Comparison of ENCODE assay signal across 8 cellular contexts in the genomic region with DNA sequence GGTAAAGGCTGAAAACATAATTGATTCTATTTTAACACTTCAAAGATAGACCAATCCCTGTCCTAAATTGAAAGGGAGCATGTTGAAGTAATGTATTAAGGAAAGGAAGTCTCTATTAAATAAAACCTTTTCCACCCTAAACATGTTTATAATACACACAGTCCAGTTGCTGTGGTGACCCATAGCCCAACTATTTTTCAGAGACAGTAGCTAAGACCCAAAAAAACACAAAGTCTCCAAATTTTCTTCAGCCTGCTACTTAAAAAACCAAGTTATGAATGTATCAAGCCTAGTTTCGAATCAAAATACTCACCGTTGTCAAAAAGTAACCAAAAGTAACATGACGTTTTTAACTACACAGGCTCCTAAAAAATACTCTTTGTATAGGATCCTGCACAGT. TPM values are rescaled to one million over a fixed set of nuclear protein-coding genes. Genes with fewer than 3 reads are reported as not detected.
DNase-seq lines count a peak whose midpoint lies in the region; ATAC-seq and TF ChIP-seq lines count a peak whose summit lies in the region.

No MANE protein-coding gene starts in this region.

- peaks cover 53% of the 10 kb centered on the region for H3K79me2 ChIP-seq in OCI-LY1 (ENCODE audit: insufficient read depth, low read length)

- peaks cover 35% of the 10 kb centered on the region for H3K36me3 Mint-ChIP-seq in CD8-positive, alpha-beta T cell
- H3K36me3 Mint-ChIP-seq in nephron progenitor cell (ENCODE audit: low read depth) = peaks cover 26% of the 10 kb centered on the region

- H3K4me3 Mint-ChIP-seq in CD8-positive, alpha-beta T cell = peak overlapping the region; percentile 89
- peak overlapping the region; percentile 96 for H3K4me3 Mint-ChIP-seq in nephron progenitor cell

- no peaks in the 10 kb centered on the region for H4K20me1 ChIP-seq in OCI-LY1 (ENCODE audit: insufficient read depth, low read length)

- no peak for TF ChIP-seq CTCF in CD8-positive, alpha-beta T cell (IDR thresholded peaks at IDR 0.05)
- TF ChIP-seq CTCF in OCI-LY1 (IDR thresholded peaks at IDR 0.05; ENCODE audit: low read length) = no peak
- no peak for TF ChIP-seq CTCF in nephron progenitor cell (IDR thresholded peaks at IDR 0.05)

- CTCF ChIA-PET in CD8-positive, alpha-beta T cell (lab: Charles Lee) = interaction anchor here (0.9 to 7.9 kb wide), 5 partner anchors 9 to 38 kb away, joined by 3 to 218 read pairs (median 4); no protein-coding TSS in a partner anchor

- H3K9me3 Mint-ChIP-seq in CD8-positive, alpha-beta T cell = no peaks in the 10 kb centered on the region
- no peaks in the 10 kb centered on the region for H3K9me3 Mint-ChIP-seq in nephron progenitor cell

- H3K27ac Mint-ChIP-seq in CD8-positive, alpha-beta T cell = peak overlapping the region; percentile 99
- peak overlapping the region; percentile 98 for H3K27ac Mint-ChIP-seq in nephron progenitor cell

- no peak overlapping the region for H2AFZ ChIP-seq in OCI-LY1 (ENCODE audit: low read length)

- H3K9me2 ChIP-seq in OCI-LY1 (ENCODE audit: low read depth, low read length) = no peaks in the 10 kb centered on the region

- H3K27me3 ChIP-seq in CD8-positive, alpha-beta T cell (ENCODE audit: insufficient read depth, low read length) = no peaks in the 10 kb centered on the region
- H3K27me3 ChIP-seq in OCI-LY1 (ENCODE audit: insufficient read depth, low read length) = no peaks in the 10 kb centered on the region
- no peaks in the 10 kb centered on the region for H3K27me3 ChIP-seq in duodenal mucosa (ENCODE audit: control insufficient read depth in 1 of 2, insufficient read depth in 2 of 2, low read length in 2 of 2)

- POLR2A ChIA-PET in CD8-positive, alpha-beta T cell (lab: Charles Lee) = interaction anchor here (0.8 to 4.8 kb wide), 7 partner anchors 16 to 1187 kb away, joined by 3 to 175 read pairs (median 4); a partner anchor contains a TSS

- no peak for ATAC-seq in CD8-positive, alpha-beta T cell
- ATAC-seq in HG03097 (IDR thresholded peaks at IDR 0.05; ENCODE audit: low FRiP score, unreplicated experiment) = no peak

- no peaks in the 10 kb centered on the region for H3F3A ChIP-seq in OCI-LY1 (ENCODE audit: insufficient read depth, low read length)

- DNase-seq in CD8-positive, alpha-beta T cell = no peak
- no peak for DNase-seq in nephron progenitor cell
- DNase-seq in SKM-1 treated with dmso at 0.1 percent for 144 hours (lab: John Stamatoyannopoulos, UW; ENCODE audit: unreplicated experiment) = no peak
- no peak for DNase-seq in NCI-H774 (lab: John Stamatoyannopoulos, UW)
- DNase-seq in KG1 (lab: John Stamatoyannopoulos, UW) = no peak

- intact Hi-C loops in CD8-positive, alpha-beta T cell (cut with DNase I, micrococcal nuclease) = loop anchor here (2.0 to 5.0 kb wide), 5 partner anchors 17 to 1692 kb away; a partner anchor contains a TSS

- H3K9me3 ChIP-seq in CD8-positive, alpha-beta T cell (ENCODE audit: low read length) = no peaks in the 10 kb centered on the region
- no peaks in the 10 kb centered on the region for H3K9me3 ChIP-seq in OCI-LY1 (ENCODE audit: low read length)
- no peaks in the 10 kb centered on the region for H3K9me3 ChIP-seq in duodenal mucosa (ENCODE audit: control insufficient read depth in 1 of 2, low read length in 2 of 2)

- H3K4me3 ChIP-seq in CD8-positive, alpha-beta T cell (ENCODE audit: low read depth, low read length) = peak overlapping the region; percentile 64
- peak overlapping the region; percentile 84 for H3K4me3 ChIP-seq in OCI-LY1 (ENCODE audit: low read depth, low read length, poor library complexity, severe bottlenecking)
- H3K4me3 ChIP-seq in duodenal mucosa (ENCODE audit: low read depth in 1 of 2, low read length in 2 of 2) = peak overlapping the region; percentile 79 to 87

- H3K4me2 ChIP-seq in OCI-LY1 (ENCODE audit: low read length) = peak overlapping the region; percentile 90

- H3K4me1 ChIP-seq in CD8-positive, alpha-beta T cell (ENCODE audit: insufficient read depth, low read length) = peaks cover 48% of the 10 kb centered on the region
- H3K4me1 ChIP-seq in OCI-LY1 (ENCODE audit: insufficient read depth, low read length, severe bottlenecking) = peaks cover 53% of the 10 kb centered on the region
- H3K4me1 ChIP-seq in duodenal mucosa (ENCODE audit: control insufficient read depth in 1 of 2, insufficient read depth in 2 of 2, low read length in 2 of 2) = peaks cover 18 to 19% of the 10 kb centered on the region in 2 donors

- no peaks in the 10 kb centered on the region for H3K36me3 ChIP-seq in CD8-positive, alpha-beta T cell (ENCODE audit: insufficient read depth, low read length)
- H3K36me3 ChIP-seq in OCI-LY1 (ENCODE audit: insufficient read depth, low read length) (peaks cover 14% of the 10 kb centered on the region; the same call in 1 of the 2 replicates), duodenal mucosa (ENCODE audit: control insufficient read depth in 1 of 2, insufficient read depth in 2 of 2, low read length in 2 of 2) (no peaks in the 10 kb centered on the region)

- peak overlapping the region; percentile 96 for H3K9ac ChIP-seq in OCI-LY1 (ENCODE audit: low read length)
- H3K9ac ChIP-seq in duodenal mucosa (ENCODE audit: low read depth in 1 of 2, low read length in 2 of 2) = peak overlapping the region; percentile 73 to 74

- H3K4me1 Mint-ChIP-seq in CD8-positive, alpha-beta T cell (ENCODE audit: low read depth) = peaks cover 58% of the 10 kb centered on the region
- peaks cover 57% of the 10 kb centered on the region for H3K4me1 Mint-ChIP-seq in nephron progenitor cell

- no peaks in the 10 kb centered on the region for H3K27me3 Mint-ChIP-seq in CD8-positive, alpha-beta T cell (ENCODE audit: low read depth)
- peaks cover 4% of the 10 kb centered on the region for H3K27me3 Mint-ChIP-seq in nephron progenitor cell (ENCODE audit: low read depth, poor library complexity)

- H3K27ac ChIP-seq in CD8-positive, alpha-beta T cell (ENCODE audit: low read depth, low read length) = peak overlapping the region; percentile 75
- peak overlapping the region; percentile 91 for H3K27ac ChIP-seq in OCI-LY1 (ENCODE audit: low read depth, low read length, poor library complexity, severe bottlenecking)
- peak overlapping the region; percentile 98 for H3K27ac ChIP-seq in duodenal mucosa (ENCODE audit: low read depth, low read length)

RNA-seq across cellular contexts. Expression of a gene that starts 1.6 kb away (rescaled TPM):
- total RNA-seq in CD8-positive, alpha-beta T cell = 100 to 1,000 TPM; 142 to 147 TPM

RNA-seq across cellular contexts. Expression of a gene that starts 50.1 kb away (rescaled TPM):
- under 1 TPM in 1 of 2 experiments, not detected in 1; 0.16 TPM for total RNA-seq in CD8-positive, alpha-beta T cell
